1 cellular context compared by ENCODE assay signal in the genomic region with DNA sequence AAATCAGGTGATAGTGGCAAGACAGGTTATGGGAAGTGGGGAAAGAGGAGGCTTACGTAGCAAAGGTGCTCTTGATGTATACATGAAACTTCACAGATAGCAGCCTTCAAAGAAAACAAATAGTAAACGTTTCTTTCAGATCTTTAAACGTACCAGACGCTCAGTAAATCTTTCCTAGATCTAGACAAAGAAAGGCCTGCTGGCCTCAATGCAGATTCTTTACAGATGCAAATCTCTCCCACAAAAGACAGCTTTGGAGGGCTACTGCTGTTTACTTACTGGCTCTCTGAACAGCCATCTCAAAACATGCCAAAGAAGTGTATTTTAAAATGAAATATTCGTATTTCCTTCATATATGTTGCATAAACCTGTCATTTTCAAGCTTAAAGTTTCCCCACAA.
TF ChIP-seq lines count a peak whose summit lies in the region.

No MANE protein-coding gene starts in this region.

TF ChIP-seq in GM23338, 12 proteins besides CTCF, POLR2A, EP300 and RAD21:
- TF ChIP-seq, protein P1, sequence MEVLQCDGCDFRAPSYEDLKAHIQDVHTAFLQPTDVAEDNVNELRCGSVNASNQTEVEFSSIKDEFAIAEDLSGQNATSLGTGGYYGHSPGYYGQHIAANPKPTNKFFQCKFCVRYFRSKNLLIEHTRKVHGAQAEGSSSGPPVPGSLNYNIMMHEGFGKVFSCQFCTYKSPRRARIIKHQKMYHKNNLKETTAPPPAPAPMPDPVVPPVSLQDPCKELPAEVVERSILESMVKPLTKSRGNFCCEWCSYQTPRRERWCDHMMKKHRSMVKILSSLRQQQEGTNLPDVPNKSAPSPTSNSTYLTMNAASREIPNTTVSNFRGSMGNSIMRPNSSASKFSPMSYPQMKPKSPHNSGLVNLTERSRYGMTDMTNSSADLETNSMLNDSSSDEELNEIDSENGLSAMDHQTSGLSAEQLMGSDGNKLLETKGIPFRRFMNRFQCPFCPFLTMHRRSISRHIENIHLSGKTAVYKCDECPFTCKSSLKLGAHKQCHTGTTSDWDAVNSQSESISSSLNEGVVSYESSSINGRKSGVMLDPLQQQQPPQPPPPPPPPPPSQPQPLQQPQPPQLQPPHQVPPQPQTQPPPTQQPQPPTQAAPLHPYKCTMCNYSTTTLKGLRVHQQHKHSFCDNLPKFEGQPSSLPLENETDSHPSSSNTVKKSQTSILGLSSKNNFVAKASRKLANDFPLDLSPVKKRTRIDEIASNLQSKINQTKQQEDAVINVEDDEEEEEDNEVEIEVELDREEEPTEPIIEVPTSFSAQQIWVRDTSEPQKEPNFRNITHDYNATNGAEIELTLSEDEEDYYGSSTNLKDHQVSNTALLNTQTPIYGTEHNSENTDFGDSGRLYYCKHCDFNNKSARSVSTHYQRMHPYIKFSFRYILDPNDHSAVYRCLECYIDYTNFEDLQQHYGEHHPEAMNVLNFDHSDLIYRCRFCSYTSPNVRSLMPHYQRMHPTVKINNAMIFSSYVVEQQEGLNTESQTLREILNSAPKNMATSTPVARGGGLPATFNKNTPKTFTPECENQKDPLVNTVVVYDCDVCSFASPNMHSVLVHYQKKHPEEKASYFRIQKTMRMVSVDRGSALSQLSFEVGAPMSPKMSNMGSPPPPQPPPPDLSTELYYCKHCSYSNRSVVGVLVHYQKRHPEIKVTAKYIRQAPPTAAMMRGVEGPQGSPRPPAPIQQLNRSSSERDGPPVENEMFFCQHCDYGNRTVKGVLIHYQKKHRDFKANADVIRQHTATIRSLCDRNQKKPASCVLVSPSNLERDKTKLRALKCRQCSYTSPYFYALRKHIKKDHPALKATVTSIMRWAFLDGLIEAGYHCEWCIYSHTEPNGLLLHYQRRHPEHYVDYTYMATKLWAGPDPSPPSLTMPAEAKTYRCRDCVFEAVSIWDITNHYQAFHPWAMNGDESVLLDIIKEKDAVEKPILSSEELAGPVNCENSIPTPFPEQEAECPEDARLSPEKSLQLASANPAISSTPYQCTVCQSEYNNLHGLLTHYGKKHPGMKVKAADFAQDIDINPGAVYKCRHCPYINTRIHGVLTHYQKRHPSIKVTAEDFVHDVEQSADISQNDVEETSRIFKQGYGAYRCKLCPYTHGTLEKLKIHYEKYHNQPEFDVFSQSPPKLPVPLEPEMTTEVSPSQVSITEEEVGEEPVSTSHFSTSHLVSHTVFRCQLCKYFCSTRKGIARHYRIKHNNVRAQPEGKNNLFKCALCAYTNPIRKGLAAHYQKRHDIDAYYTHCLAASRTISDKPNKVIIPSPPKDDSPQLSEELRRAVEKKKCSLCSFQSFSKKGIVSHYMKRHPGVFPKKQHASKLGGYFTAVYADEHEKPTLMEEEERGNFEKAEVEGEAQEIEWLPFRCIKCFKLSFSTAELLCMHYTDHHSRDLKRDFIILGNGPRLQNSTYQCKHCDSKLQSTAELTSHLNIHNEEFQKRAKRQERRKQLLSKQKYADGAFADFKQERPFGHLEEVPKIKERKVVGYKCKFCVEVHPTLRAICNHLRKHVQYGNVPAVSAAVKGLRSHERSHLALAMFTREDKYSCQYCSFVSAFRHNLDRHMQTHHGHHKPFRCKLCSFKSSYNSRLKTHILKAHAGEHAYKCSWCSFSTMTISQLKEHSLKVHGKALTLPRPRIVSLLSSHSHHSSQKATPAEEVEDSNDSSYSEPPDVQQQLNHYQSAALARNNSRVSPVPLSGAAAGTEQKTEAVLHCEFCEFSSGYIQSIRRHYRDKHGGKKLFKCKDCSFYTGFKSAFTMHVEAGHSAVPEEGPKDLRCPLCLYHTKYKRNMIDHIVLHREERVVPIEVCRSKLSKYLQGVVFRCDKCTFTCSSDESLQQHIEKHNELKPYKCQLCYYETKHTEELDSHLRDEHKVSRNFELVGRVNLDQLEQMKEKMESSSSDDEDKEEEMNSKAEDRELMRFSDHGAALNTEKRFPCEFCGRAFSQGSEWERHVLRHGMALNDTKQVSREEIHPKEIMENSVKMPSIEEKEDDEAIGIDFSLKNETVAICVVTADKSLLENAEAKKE (CRISPR knock-in tag; IDR thresholded peaks at IDR 0.05): 0 out of 2 replicates have a peak, but pooled peaks have one; percentile 31
- TF ChIP-seq, protein P2, sequence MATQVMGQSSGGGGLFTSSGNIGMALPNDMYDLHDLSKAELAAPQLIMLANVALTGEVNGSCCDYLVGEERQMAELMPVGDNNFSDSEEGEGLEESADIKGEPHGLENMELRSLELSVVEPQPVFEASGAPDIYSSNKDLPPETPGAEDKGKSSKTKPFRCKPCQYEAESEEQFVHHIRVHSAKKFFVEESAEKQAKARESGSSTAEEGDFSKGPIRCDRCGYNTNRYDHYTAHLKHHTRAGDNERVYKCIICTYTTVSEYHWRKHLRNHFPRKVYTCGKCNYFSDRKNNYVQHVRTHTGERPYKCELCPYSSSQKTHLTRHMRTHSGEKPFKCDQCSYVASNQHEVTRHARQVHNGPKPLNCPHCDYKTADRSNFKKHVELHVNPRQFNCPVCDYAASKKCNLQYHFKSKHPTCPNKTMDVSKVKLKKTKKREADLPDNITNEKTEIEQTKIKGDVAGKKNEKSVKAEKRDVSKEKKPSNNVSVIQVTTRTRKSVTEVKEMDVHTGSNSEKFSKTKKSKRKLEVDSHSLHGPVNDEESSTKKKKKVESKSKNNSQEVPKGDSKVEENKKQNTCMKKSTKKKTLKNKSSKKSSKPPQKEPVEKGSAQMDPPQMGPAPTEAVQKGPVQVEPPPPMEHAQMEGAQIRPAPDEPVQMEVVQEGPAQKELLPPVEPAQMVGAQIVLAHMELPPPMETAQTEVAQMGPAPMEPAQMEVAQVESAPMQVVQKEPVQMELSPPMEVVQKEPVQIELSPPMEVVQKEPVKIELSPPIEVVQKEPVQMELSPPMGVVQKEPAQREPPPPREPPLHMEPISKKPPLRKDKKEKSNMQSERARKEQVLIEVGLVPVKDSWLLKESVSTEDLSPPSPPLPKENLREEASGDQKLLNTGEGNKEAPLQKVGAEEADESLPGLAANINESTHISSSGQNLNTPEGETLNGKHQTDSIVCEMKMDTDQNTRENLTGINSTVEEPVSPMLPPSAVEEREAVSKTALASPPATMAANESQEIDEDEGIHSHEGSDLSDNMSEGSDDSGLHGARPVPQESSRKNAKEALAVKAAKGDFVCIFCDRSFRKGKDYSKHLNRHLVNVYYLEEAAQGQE (IDR thresholded peaks at IDR 0.05; ENCODE audit: unreplicated experiment): no peak
- peak; percentile 34; the same call in 1 of the 2 replicates for TF ChIP-seq CREB1 (CRISPR knock-in tag; IDR thresholded peaks at IDR 0.05; ENCODE audit: low read depth)
- TF ChIP-seq, protein P3, sequence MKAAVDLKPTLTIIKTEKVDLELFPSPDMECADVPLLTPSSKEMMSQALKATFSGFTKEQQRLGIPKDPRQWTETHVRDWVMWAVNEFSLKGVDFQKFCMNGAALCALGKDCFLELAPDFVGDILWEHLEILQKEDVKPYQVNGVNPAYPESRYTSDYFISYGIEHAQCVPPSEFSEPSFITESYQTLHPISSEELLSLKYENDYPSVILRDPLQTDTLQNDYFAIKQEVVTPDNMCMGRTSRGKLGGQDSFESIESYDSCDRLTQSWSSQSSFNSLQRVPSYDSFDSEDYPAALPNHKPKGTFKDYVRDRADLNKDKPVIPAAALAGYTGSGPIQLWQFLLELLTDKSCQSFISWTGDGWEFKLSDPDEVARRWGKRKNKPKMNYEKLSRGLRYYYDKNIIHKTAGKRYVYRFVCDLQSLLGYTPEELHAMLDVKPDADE (IDR thresholded peaks at IDR 0.05): no peak
- TF ChIP-seq NANOG (IDR thresholded peaks at IDR 0.05; ENCODE audit: borderline replicate concordance): peak; percentile 91
